In genomic region chr1:17777330-17777729, GRCh38 we compare ENCODE assay signal across 2 cellular contexts.
TF ChIP-seq lines count a peak whose summit lies in the region.

No MANE protein-coding gene starts in this region.

TF ChIP-seq in HEK293, 187 proteins besides CTCF, POLR2A, EP300 and RAD21:
- TF ChIP-seq ZSCAN18 (tag by site-specific recombination; IDR thresholded peaks at IDR 0.05) (no peak), ZNF324 (tag by site-specific recombination; IDR thresholded peaks at IDR 0.05) (no peak), ZBTB17 (tag by site-specific recombination; IDR thresholded peaks at IDR 0.05) (peak; percentile 63; the same call in 1 of the 2 replicates)

TF ChIP-seq in H1, 55 proteins besides CTCF, POLR2A, EP300 and RAD21 (continued from another document):
- TF ChIP-seq CHD7 (IDR thresholded peaks at IDR 0.05; ENCODE audit: insufficient replicate concordance, low read length), result no peak
- TF ChIP-seq TAF1 (IDR thresholded peaks at IDR 0.05; ENCODE audit: low read depth, low read length), result no peak
- TF ChIP-seq RXRA (IDR thresholded peaks at IDR 0.05; ENCODE audit: insufficient read depth, low read depth, low read length), result no peak
- TF ChIP-seq TBP (IDR thresholded peaks at IDR 0.05; ENCODE audit: low read depth, low read length), result no peak
- no peak for TF ChIP-seq SP2 (IDR thresholded peaks at IDR 0.05; ENCODE audit: low read length)
- no peak for TF ChIP-seq TAF7 (optimal IDR thresholded peaks at IDR 0.05; ENCODE audit: borderline replicate concordance, low read depth, low read length)
- no peak for TF ChIP-seq CBX8 (IDR thresholded peaks at IDR 0.05; ENCODE audit: borderline replicate concordance, low read depth, low read length)
- TF ChIP-seq MAFK (IDR thresholded peaks at IDR 0.05; ENCODE audit: low read depth, low read length), result no peak
- TF ChIP-seq ASH2L (IDR thresholded peaks at IDR 0.05; ENCODE audit: low read length), result no peak
- no peak for TF ChIP-seq TCF12 (IDR thresholded peaks at IDR 0.05; ENCODE audit: low read depth, low read length)
- no peak for TF ChIP-seq CEBPB (IDR thresholded peaks at IDR 0.05; ENCODE audit: low read depth, low read length)
